In the genomic region with DNA sequence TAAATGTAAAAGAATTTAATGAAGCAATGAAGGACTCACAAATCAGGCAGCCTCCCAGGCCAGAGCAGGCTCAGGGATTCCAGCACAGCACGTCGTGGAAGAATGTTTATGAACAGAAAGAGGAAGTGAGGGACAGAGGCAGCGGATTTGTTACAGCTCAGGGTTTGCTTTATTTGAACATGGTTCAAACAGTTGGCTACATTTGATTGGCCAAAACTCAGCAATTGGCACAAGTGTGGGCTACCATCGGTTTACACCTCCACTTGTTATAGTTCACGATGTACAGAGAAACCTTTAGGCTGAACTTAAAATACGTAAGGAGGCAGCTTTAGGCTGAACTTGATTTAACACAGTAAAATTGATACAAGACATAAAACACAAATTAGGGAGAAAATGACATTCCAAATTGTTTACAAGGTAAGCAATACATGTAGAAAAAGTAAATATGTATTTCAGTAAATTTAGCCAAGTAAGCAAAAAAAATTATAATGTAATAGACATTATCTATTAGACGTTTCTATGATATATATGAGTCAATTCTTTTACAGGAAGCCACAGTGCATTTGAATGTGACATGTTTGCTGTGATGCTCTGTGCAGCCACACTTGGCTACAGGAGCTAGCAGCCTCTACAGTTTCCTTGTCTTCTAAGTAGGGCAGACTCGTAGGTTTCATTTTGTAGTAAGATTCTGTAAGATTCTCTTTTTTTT, we compare ENCODE assay signal across 8 cellular contexts.
A peak's percentile ranks its signal among the peaks of the same experiment; 100 is the strongest.
DNase-seq lines count a peak whose midpoint lies in the region; ATAC-seq and TF ChIP-seq lines count a peak whose summit lies in the region.

No MANE protein-coding gene starts in this region.

- intact Hi-C loops in left lung (cut with DNase I), result no loop called here

- CTCF ChIA-PET in activated CD4-positive, alpha-beta T cell treated with anti-CD3 and anti-CD28 coated beads, Interleukin-2, amount 10 ng/mL, durations not matched to agents 7 days and 5 days (lab: Charles Lee), result interaction anchor here (0.6 to 1.7 kb wide), 7 partner anchors 12 to 257 kb away, joined by 3 to 6 read pairs (median 4); no protein-coding TSS in a partner anchor

- no peaks in the 10 kb centered on the region for H3K9me2 ChIP-seq in hepatocyte (replicated peaks; ENCODE audit: insufficient read depth)

- peaks cover 60% of the 10 kb centered on the region for H3K4me1 Mint-ChIP-seq in activated CD4-positive, alpha-beta T cell treated with anti-CD3 and anti-CD28 coated beads, Interleukin-2, amount 10 ng/mL, durations not matched to agents 7 days and 5 days

- H3K36me3 Mint-ChIP-seq in activated CD4-positive, alpha-beta T cell treated with anti-CD3 and anti-CD28 coated beads, Interleukin-2, amount 10 ng/mL, durations not matched to agents 7 days and 5 days (ENCODE audit: low read depth), result peaks cover 23% of the 10 kb centered on the region

- H2AFZ ChIP-seq in hepatocyte, result no peak overlapping the region

- peak overlapping the region; percentile 33 to 89 for H3K27ac ChIP-seq in left lung
- H3K27ac ChIP-seq in hepatocyte, result no peak overlapping the region

- H3K4me2 ChIP-seq in hepatocyte, result no peak overlapping the region

- peak overlapping the region; percentile 80 for H3K4me3 Mint-ChIP-seq in activated CD4-positive, alpha-beta T cell treated with anti-CD3 and anti-CD28 coated beads, Interleukin-2, amount 10 ng/mL, durations not matched to agents 7 days and 5 days

- H3K36me3 ChIP-seq in left lung (no peaks in the 10 kb centered on the region), hepatocyte (replicated peaks; ENCODE audit: insufficient read depth, low read depth) (no peaks in the 10 kb centered on the region)

- ATAC-seq in HG02852 (IDR thresholded peaks at IDR 0.05; ENCODE audit: unreplicated experiment) (peak; percentile 85), left lung (peak; percentile 31)

- no peak for TF ChIP-seq CTCF in left lung (IDR thresholded peaks at IDR 0.05)
- TF ChIP-seq CTCF in hepatocyte (IDR thresholded peaks at IDR 0.05; ENCODE audit: poor library complexity), result no peak

- H3K27me3 ChIP-seq in left lung, result no peaks in the 10 kb centered on the region
- no peaks in the 10 kb centered on the region for H3K27me3 ChIP-seq in hepatocyte

- H3K4me3 ChIP-seq in left lung (peak overlapping the region in 1 of 2 donors; percentile 39), hepatocyte (no peak overlapping the region)

- H3K4me1 ChIP-seq in left lung (peaks cover 5 to 51% of the 10 kb centered on the region in 2 donors), hepatocyte (ENCODE audit: insufficient read depth) (peaks cover 12% of the 10 kb centered on the region)

- H3K9me3 ChIP-seq in left lung, result peaks cover 0 to 3% of the 10 kb centered on the region in 2 donors
- no peaks in the 10 kb centered on the region for H3K9me3 ChIP-seq in hepatocyte (ENCODE audit: low read depth)

- no peaks in the 10 kb centered on the region for H4K20me1 ChIP-seq in hepatocyte (ENCODE audit: insufficient read depth, poor library complexity, severe bottlenecking)

- peaks cover 22% of the 10 kb centered on the region for H3K9me3 Mint-ChIP-seq in activated CD4-positive, alpha-beta T cell treated with anti-CD3 and anti-CD28 coated beads, Interleukin-2, amount 10 ng/mL, durations not matched to agents 7 days and 5 days

- H3K79me2 ChIP-seq in hepatocyte, result no peaks in the 10 kb centered on the region

- 67% methylated on average over 8 of the region's 8 CpGs for WGBS in hepatocyte (ENCODE audit: low lambda C conversion rate, missing lambda C conversion rate)

- peak overlapping the region; percentile 95 for H3K27ac Mint-ChIP-seq in activated CD4-positive, alpha-beta T cell treated with anti-CD3 and anti-CD28 coated beads, Interleukin-2, amount 10 ng/mL, durations not matched to agents 7 days and 5 days

- POLR2A ChIA-PET in activated CD4-positive, alpha-beta T cell treated with anti-CD3 and anti-CD28 coated beads, Interleukin-2, amount 10 ng/mL, durations not matched to agents 7 days and 5 days (lab: Charles Lee), result interaction anchor here (0.7 kb wide), 1 partner anchor 16 kb away, joined by 18 read pairs; no protein-coding TSS in a partner anchor

- peaks cover 6% of the 10 kb centered on the region for H3K27me3 Mint-ChIP-seq in activated CD4-positive, alpha-beta T cell treated with anti-CD3 and anti-CD28 coated beads, Interleukin-2, amount 10 ng/mL, durations not matched to agents 7 days and 5 days

- peak; percentile 53 for DNase-seq in activated CD4-positive, alpha-beta T cell treated with anti-CD3 and anti-CD28 coated beads, Interleukin-2, amount 10 ng/mL, durations not matched to agents 7 days and 5 days
- no peak for DNase-seq in activated CD4-positive, alpha-beta T cell treated with anti-CD3 and anti-CD28 coated beads for 1 hour
- DNase-seq in SIG-M5 treated with dmso at 0.1 percent for 504 hours (lab: John Stamatoyannopoulos, UW; ENCODE audit: unreplicated experiment) (peak; percentile 95), left lung (peak in 1 of 2 donors; percentile 50), putamen (ENCODE audit: low spot score) (no peak), dedifferentiated amniotic fluid mesenchymal stem cell (ENCODE audit: extremely low spot score) (no peak), hepatocyte (ENCODE audit: low spot score) (no peak)

Comparison
In these comparisons a context has a peak if more than half of its experiments do, and no peak if none do; other contexts are left out.
1. DNase-seq: peak in activated CD4-positive, alpha-beta T cell treated with anti-CD3 and anti-CD28 coated beads, Interleukin-2, amount 10 ng/mL, durations not matched to agents 7 days and 5 days (single experiment) and SIG-M5 treated with dmso at 0.1 percent for 504 hours (single experiment); none in activated CD4-positive, alpha-beta T cell treated with anti-CD3 and anti-CD28 coated beads for 1 hour (single experiment), putamen (single experiment), dedifferentiated amniotic fluid mesenchymal stem cell (single experiment) and hepatocyte (single experiment).